Comparison of ENCODE assay signal across 9 cellular contexts in genomic region chr15:31472636-31473383, GRCh38.
A peak's percentile ranks its signal among the peaks of the same experiment; 100 is the strongest.
DNase-seq lines count a peak whose midpoint lies in the region; ATAC-seq, FAIRE-seq and TF ChIP-seq lines count a peak whose summit lies in the region.
"Had no signal": no experiment of that assay in that cellular context is flagged by ENCODE, and none has a peak within 500 bp of the region (broad histone marks: within the 10 kb centered on the region; RNA-seq: fewer than 3 reads in every experiment).

No MANE protein-coding gene starts in this region.

- intact Hi-C loops in activated CD4-positive, alpha-beta memory T cell treated with anti-CD3 and anti-CD28 coated beads for 36 hours (cut with micrococcal nuclease), result loop anchor here (1.0 kb wide), 2 partner anchors 14 to 38 kb away; no protein-coding TSS in a partner anchor
- intact Hi-C loops in colonic mucosa (cut with DNase I), result no loop called here

- CTCF ChIA-PET in activated CD4-positive, alpha-beta memory T cell treated with anti-CD3 and anti-CD28 coated beads for 36 hours (lab: Charles Lee), result interaction anchor here (0.8 to 7.5 kb wide), 10 partner anchors 11 to 107 kb away, joined by 3 to 90 read pairs (median 10); no protein-coding TSS in a partner anchor

- peaks cover 25% of the 10 kb centered on the region for H3K4me1 ChIP-seq in CD4-positive, CD25-positive, alpha-beta regulatory T cell (ENCODE audit: control insufficient read depth, insufficient read depth, low read length, poor library complexity, severe bottlenecking)
- peaks cover 9% of the 10 kb centered on the region for H3K4me1 ChIP-seq in colonic mucosa

- no peak overlapping the region for H3K9ac ChIP-seq in colonic mucosa (ENCODE audit: low read depth in 2 of 2, low read length in 2 of 2)

- no peaks in the 10 kb centered on the region for H3K27me3 Mint-ChIP-seq in CD4-positive, CD25-positive, alpha-beta regulatory T cell
- no peaks in the 10 kb centered on the region for H3K27me3 Mint-ChIP-seq in activated CD4-positive, alpha-beta memory T cell treated with anti-CD3 and anti-CD28 coated beads for 36 hours

- no peak for TF ChIP-seq CTCF in fibroblast of pulmonary artery (IDR thresholded peaks at IDR 0.05; ENCODE audit: low read length, missing control alignments)
- no peak for TF ChIP-seq CTCF in colonic mucosa (IDR thresholded peaks at IDR 0.05)

- no peaks in the 10 kb centered on the region for H3K27me3 ChIP-seq in CD4-positive, CD25-positive, alpha-beta regulatory T cell (ENCODE audit: control insufficient read depth, insufficient read depth, low read length)
- no peaks in the 10 kb centered on the region for H3K27me3 ChIP-seq in colonic mucosa

- peak overlapping the region; percentile 87 to 93 (median 92) for H3K27ac Mint-ChIP-seq in CD4-positive, CD25-positive, alpha-beta regulatory T cell
- peak overlapping the region; percentile 87 for H3K27ac Mint-ChIP-seq in activated CD4-positive, alpha-beta memory T cell treated with anti-CD3 and anti-CD28 coated beads for 36 hours

- H3K9me3 Mint-ChIP-seq in CD4-positive, CD25-positive, alpha-beta regulatory T cell, result peaks cover 0 to 2% (median 0%) of the 10 kb centered on the region in 7 donors
- H3K9me3 Mint-ChIP-seq in activated CD4-positive, alpha-beta memory T cell treated with anti-CD3 and anti-CD28 coated beads for 36 hours, result peaks cover 5% of the 10 kb centered on the region

- peaks cover 4% of the 10 kb centered on the region for H3K36me3 Mint-ChIP-seq in CD4-positive, CD25-positive, alpha-beta regulatory T cell
- H3K36me3 Mint-ChIP-seq in activated CD4-positive, alpha-beta memory T cell treated with anti-CD3 and anti-CD28 coated beads for 36 hours, result peaks cover 13% of the 10 kb centered on the region

- peak; percentile 82 to 90 for ATAC-seq in CD4-positive, CD25-positive, alpha-beta regulatory T cell (ENCODE audit: low read depth in 2 of 2)
- ATAC-seq in HG03135 (IDR thresholded peaks at IDR 0.05; ENCODE audit: unreplicated experiment), result peak; percentile 85

- no peaks in the 10 kb centered on the region for H3K9me3 ChIP-seq in CD4-positive, CD25-positive, alpha-beta regulatory T cell (ENCODE audit: control insufficient read depth in 2 of 2, low read length in 2 of 2)
- no peaks in the 10 kb centered on the region for H3K9me3 ChIP-seq in colonic mucosa

- H3K36me3 ChIP-seq in CD4-positive, CD25-positive, alpha-beta regulatory T cell (ENCODE audit: control insufficient read depth, insufficient read depth, low read length), result no peaks in the 10 kb centered on the region
- H3K36me3 ChIP-seq in colonic mucosa, result no peaks in the 10 kb centered on the region

- DNase-seq in CD4-positive, CD25-positive, alpha-beta regulatory T cell, result peak in 2 of 3 donors; percentile 54 to 87
- DNase-seq in GM19239 (ENCODE audit: insufficient read length, low spot score) (peak; percentile 86), fibroblast of pulmonary artery (ENCODE audit: low read depth) (peak; percentile 50), amniotic stem cell (lab: John Stamatoyannopoulos, UW) (no peak), colonic mucosa (no peak)
- DNase-seq in activated CD4-positive, alpha-beta memory T cell treated with anti-CD3 and anti-CD28 coated beads for 36 hours, result peak; percentile 78
- DNase-seq in stimulated activated CD4-positive, alpha-beta T cell treated with anti-CD3 and anti-CD28 coated beads, Interleukin-12 subunit alpha, Interleukin-12 subunit beta, amount 100 ng/mL, for 48 hours (ENCODE audit: low read depth in 2 of 3, low spot score in 1 of 3), result peak in 2 of 3 donors; percentile 21 to 32

- peak overlapping the region; percentile 80 for H3K4me3 ChIP-seq in CD4-positive, CD25-positive, alpha-beta regulatory T cell (ENCODE audit: low read depth, low read length)
- H3K4me3 ChIP-seq in fibroblast of pulmonary artery (replicated peaks; ENCODE audit: low read depth, low read length) (no peak overlapping the region), colonic mucosa (no peak overlapping the region)

- FAIRE-seq in GM19239 (lab: Jason Lieb, UNC), result peak; percentile 98
- FAIRE-seq: H1 had no signal

- peak overlapping the region; percentile 66 for H3K27ac ChIP-seq in CD4-positive, CD25-positive, alpha-beta regulatory T cell (ENCODE audit: insufficient read depth, low read length, poor library complexity, severe bottlenecking)
- H3K27ac ChIP-seq in colonic mucosa, result no peak overlapping the region

- peak overlapping the region; percentile 58 to 91 (median 88) for H3K4me3 Mint-ChIP-seq in CD4-positive, CD25-positive, alpha-beta regulatory T cell
- peak overlapping the region; percentile 65 for H3K4me3 Mint-ChIP-seq in activated CD4-positive, alpha-beta memory T cell treated with anti-CD3 and anti-CD28 coated beads for 36 hours

- POLR2A ChIA-PET in activated CD4-positive, alpha-beta memory T cell treated with anti-CD3 and anti-CD28 coated beads for 36 hours (lab: Charles Lee), result interaction anchor here (1.0 to 4.0 kb wide), 10 partner anchors 9 to 146 kb away, joined by 3 to 45 read pairs (median 6); partner anchors contain the start of gene KLF13

- peaks cover 21 to 44% (median 31%) of the 10 kb centered on the region in 4 donors for H3K4me1 Mint-ChIP-seq in CD4-positive, CD25-positive, alpha-beta regulatory T cell
- peaks cover 49% of the 10 kb centered on the region for H3K4me1 Mint-ChIP-seq in activated CD4-positive, alpha-beta memory T cell treated with anti-CD3 and anti-CD28 coated beads for 36 hours (ENCODE audit: low read depth)

Comparison
In these comparisons a context has a peak if more than half of its experiments do, and no peak if none do; other contexts are left out.
1. DNase-seq: peak in CD4-positive, CD25-positive, alpha-beta regulatory T cell (2 of 3), GM19239 (single experiment), activated CD4-positive, alpha-beta memory T cell treated with anti-CD3 and anti-CD28 coated beads for 36 hours (single experiment), fibroblast of pulmonary artery (single experiment) and stimulated activated CD4-positive, alpha-beta T cell treated with anti-CD3 and anti-CD28 coated beads, Interleukin-12 subunit alpha, Interleukin-12 subunit beta, amount 100 ng/mL, for 48 hours (2 of 3); none in amniotic stem cell (single experiment) and colonic mucosa (single experiment).